Comparison of ENCODE assay signal across 15 cellular contexts in the genomic region with DNA sequence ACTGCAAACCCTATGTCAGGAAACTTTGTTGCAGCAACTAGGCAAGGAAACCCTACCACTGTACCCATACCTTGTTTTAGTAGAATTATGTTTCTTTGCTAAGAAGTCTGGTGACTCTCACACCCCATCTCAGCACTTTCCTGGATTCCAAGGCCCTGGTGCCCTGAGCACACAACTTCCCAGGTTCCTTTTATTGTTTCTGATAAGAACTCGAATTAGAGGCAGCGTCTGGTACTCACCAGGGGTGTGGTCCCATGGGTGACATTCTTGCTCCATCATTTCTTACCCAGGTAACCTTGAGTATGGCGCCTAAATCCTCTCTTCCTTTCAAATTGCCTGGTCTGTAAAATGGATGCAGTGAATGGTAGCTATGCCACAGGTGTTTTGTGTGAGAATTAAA. TPM values are rescaled to one million over a fixed set of nuclear protein-coding genes. Genes with fewer than 3 reads are reported as not detected.
"Had no signal": no experiment of that assay in that cellular context is flagged by ENCODE, and none has a peak within 500 bp of the region (broad histone marks: within the 10 kb centered on the region; RNA-seq: fewer than 3 reads in every experiment).

No MANE protein-coding gene starts in this region.

- FAIRE-seq: endothelial cell of umbilical vein had no signal

- H3K9me3 ChIP-seq: ovary, testis, tibial nerve, upper lobe of right lung, vagina had no signal

- H3K36me3 ChIP-seq: ovary, tibial nerve, upper lobe of right lung, vagina had no signal

- H3K27ac ChIP-seq: foreskin keratinocyte, ovary, testis, tibial nerve, upper lobe of right lung, vagina had no signal

- ATAC-seq: foreskin keratinocyte; natural killer cell; right cardiac atrium; stimulated activated naive CD8-positive, alpha-beta T cell treated with anti-CD3 and anti-CD28 coated beads, Interleukin-15, amount 100 ng/mL, for 72 hours; upper lobe of right lung had no signal

- H3K4me1 ChIP-seq: testis, tibial nerve had no signal

- H3K4me2 ChIP-seq: smooth muscle cell had no signal

- H3K4me3 ChIP-seq: ovary, smooth muscle cell, testis, tibial nerve, upper lobe of right lung, vagina had no signal

- DNase-seq: dermis blood vessel endothelial cell; erythroblast; foreskin keratinocyte; natural killer cell; nucleus accumbens; ovary; right cardiac atrium; stimulated activated CD4-positive, alpha-beta T cell treated with anti-CD3 and anti-CD28 coated beads, Interleukin-2, amount 100 ng/mL, for 48 hours; stimulated activated naive CD8-positive, alpha-beta T cell treated with anti-CD3 and anti-CD28 coated beads, Interleukin-15, amount 100 ng/mL, for 72 hours; testis; upper lobe of right lung had no signal

- H3K27me3 ChIP-seq: foreskin keratinocyte, ovary, testis, tibial nerve, upper lobe of right lung, vagina had no signal

RNA-seq across cellular contexts. Expression of gene MYB, which starts 34.1 kb away (rescaled TPM):
- polyA plus RNA-seq: right cardiac atrium had no signal
